12 cellular contexts compared by ENCODE assay signal in the genomic region with DNA sequence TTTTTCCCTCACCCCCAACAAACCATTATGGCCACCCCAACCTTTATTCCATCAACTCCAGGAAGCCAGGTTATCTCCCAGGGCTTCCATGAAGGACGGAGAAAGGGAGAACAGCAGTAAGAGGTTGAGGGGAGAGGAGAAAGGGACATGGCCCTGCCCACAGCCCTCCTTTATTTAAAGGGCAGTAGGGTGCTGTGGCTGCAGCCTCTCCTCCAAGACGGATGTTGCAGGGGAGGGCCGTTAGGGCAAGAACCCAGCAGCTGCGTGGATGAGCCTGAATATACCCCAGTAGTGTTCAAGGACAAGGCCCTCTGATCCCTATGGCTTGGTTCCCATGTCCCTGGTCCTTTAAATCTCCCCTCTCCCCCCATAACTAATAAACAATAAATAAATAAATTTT. TPM values are rescaled to one million over a fixed set of nuclear protein-coding genes. Genes with fewer than 3 reads are reported as not detected.
DNase-seq lines count a peak whose midpoint lies in the region; ATAC-seq, FAIRE-seq and TF ChIP-seq lines count a peak whose summit lies in the region.
"Had no signal": no experiment of that assay in that cellular context is flagged by ENCODE, and none has a peak within 500 bp of the region (broad histone marks: within the 10 kb centered on the region; RNA-seq: fewer than 3 reads in every experiment).

No MANE protein-coding gene starts in this region.

- CTCF ChIA-PET in T-cell (lab: Charles Lee) = no interaction called here

- peak overlapping the region; percentile 87 to 89 for H3K27ac Mint-ChIP-seq in T-cell

- POLR2A ChIA-PET in T-cell (lab: Charles Lee) = no interaction called here

- no peak for FAIRE-seq in kidney (lab: Jason Lieb, UNC)
- no peak for FAIRE-seq in H54 (lab: Jason Lieb, UNC)

- no peak for TF ChIP-seq POLR2A in H54 (IDR thresholded peaks at IDR 0.05; ENCODE audit: low read depth, low read length)

- no peak for TF ChIP-seq CTCF in kidney (IDR thresholded peaks at IDR 0.05; ENCODE audit: borderline replicate concordance, extremely low read depth, insufficient read depth)

- H3K4me1 ChIP-seq in kidney (ENCODE audit: control insufficient read depth in 1 of 2, insufficient read depth in 1 of 2, low read depth in 1 of 2, low read length in 2 of 2) = peaks cover 0 to 5% of the 10 kb centered on the region in 2 donors

- intact Hi-C loops in cardiac septum (cut with DNase I) (no loop called here), left ventricle myocardium superior (cut with micrococcal nuclease) (no loop called here), kidney (cut with DNase I) (no loop called here)

- H3K9me3 ChIP-seq in kidney (ENCODE audit: control insufficient read depth in 1 of 2, low read length in 2 of 2) = no peaks in the 10 kb centered on the region
- H3K9me3 ChIP-seq: gastroesophageal sphincter, tibial nerve had no signal

- ATAC-seq in left ventricle myocardium superior (no peak), T-cell (replicated peaks in 1 of 4) (no peak)
- ATAC-seq: gastroesophageal sphincter had no signal

- DNase-seq in cardiac septum (ENCODE audit: low spot score) (peak; percentile 29), left ventricle myocardium superior (no peak), T-cell (no peak), kidney (peak; percentile 48), germinal center (ENCODE audit: low spot score) (no peak), A172 (ENCODE audit: low spot score) (no peak), H54 (ENCODE audit: insufficient read length, low spot score) (no peak), NCI-H2081 treated with DMSO at 0.1 percent for 48 hours (lab: John Stamatoyannopoulos, UW) (no peak)
- DNase-seq: DND-41, NCI-H1092 had no signal

- no peak overlapping the region for H3K27ac ChIP-seq in kidney (ENCODE audit: low read depth in 2 of 2, low read length in 2 of 2)

- no peaks in the 10 kb centered on the region for H3K9me3 Mint-ChIP-seq in T-cell

- no peaks in the 10 kb centered on the region for H3K27me3 Mint-ChIP-seq in T-cell

- H3K9ac ChIP-seq in kidney (ENCODE audit: low read length in 2 of 2) = no peak overlapping the region

- peak overlapping the region in 1 of 3 donors; percentile 13 for H3K4me3 Mint-ChIP-seq in T-cell

- H3K4me1 Mint-ChIP-seq in T-cell = peaks cover 33 to 45% (median 40%) of the 10 kb centered on the region in 3 donors

- no peak overlapping the region for H3K4me3 ChIP-seq in kidney (ENCODE audit: low read length in 2 of 2)
- H3K4me3 ChIP-seq: gastroesophageal sphincter, tibial nerve had no signal

- peaks cover 28% of the 10 kb centered on the region for H3K36me3 Mint-ChIP-seq in T-cell

- peaks cover 9 to 23% of the 10 kb centered on the region in 2 donors for H3K36me3 ChIP-seq in kidney (ENCODE audit: control insufficient read depth in 1 of 2, insufficient read depth in 2 of 2, low read length in 2 of 2)

RNA-seq across cellular contexts. Expression of gene RXFP4, which starts 5.9 kb away (rescaled TPM):
- total RNA-seq in cardiac septum (not detected), left ventricle myocardium superior (not detected), T-cell (not detected), kidney (not detected)
- 0.32 TPM for polyA plus RNA-seq in kidney (ENCODE audit: insufficient read depth, low read depth, low replicate concordance)
- not detected in 2 replicates for total RNA-seq in A172 (2014; rRNA removed; shearing (Covaris generic))
- total RNA-seq: tibial nerve had no signal

RNA-seq across cellular contexts. Expression of gene KHDC4, which starts 13.1 kb away (rescaled TPM):
- total RNA-seq in cardiac septum (26.8 TPM), left ventricle myocardium superior (22.6 TPM), T-cell (100 to 1,000 TPM in 1 of 5 donors, 10 to 100 TPM in 4; 44.5 to 102 (median 85.6) TPM), kidney (57.4 TPM)
- polyA plus RNA-seq in kidney (ENCODE audit: insufficient read depth, low read depth, low replicate concordance) = 19.8 TPM
- 52.3 and 53.9 TPM in 2 replicates for total RNA-seq in A172 (2014; rRNA removed; shearing (Covaris generic))

RNA-seq across cellular contexts. Expression of gene ARHGEF2, which starts 31.1 kb away (rescaled TPM):
- 95.9 TPM for total RNA-seq in cardiac septum
- total RNA-seq in left ventricle myocardium superior = 61.2 TPM
- 100 to 1,000 TPM; 110 to 174 (median 167) TPM for total RNA-seq in T-cell
- 99.6 TPM for total RNA-seq in kidney
- polyA plus RNA-seq in kidney (ENCODE audit: insufficient read depth, low read depth, low replicate concordance) = 32.3 TPM
- 153 and 155 TPM in 2 replicates for total RNA-seq in A172 (2014; rRNA removed; shearing (Covaris generic))

RNA-seq across cellular contexts. Expression of gene RIT1, which starts 36.1 kb away (rescaled TPM):
- 26.2 TPM for total RNA-seq in cardiac septum
- 18.7 TPM for total RNA-seq in left ventricle myocardium superior
- 10 to 100 TPM; 35.3 to 56.4 (median 39.2) TPM for total RNA-seq in T-cell
- total RNA-seq in kidney = 40.8 TPM
- 33.2 TPM for polyA plus RNA-seq in kidney (ENCODE audit: insufficient read depth, low read depth, low replicate concordance)
- 65.1 and 81.9 TPM in 2 replicates for total RNA-seq in A172 (2014; rRNA removed; shearing (Covaris generic))

Comparison
In these comparisons a context has a peak if more than half of its experiments do, and no peak if none do; other contexts are left out.
1. DNase-seq: peak in cardiac septum (single experiment) and kidney (single experiment); none in left ventricle myocardium superior (single experiment), T-cell (0 of 34), germinal center (single experiment), A172 (single experiment), H54 (single experiment) and NCI-H2081 treated with DMSO at 0.1 percent for 48 hours (single experiment).